14 cellular contexts compared by ENCODE assay signal in genomic region chr12:112537710-112538396, GRCh38.
DNase-seq lines count a peak whose midpoint lies in the region; ATAC-seq and TF ChIP-seq lines count a peak whose summit lies in the region.
"Had no signal": no experiment of that assay in that cellular context is flagged by ENCODE, and none has a peak within 500 bp of the region (broad histone marks: within the 10 kb centered on the region; RNA-seq: fewer than 3 reads in every experiment).

No MANE protein-coding gene starts in this region.

- H3K4me3 Mint-ChIP-seq in stimulated activated memory B cell treated with anti-CD40 and anti-IgM and Interleukin-4, amounts not matched to agents 10 μg/mL and 1 μg/mL and 100 μg/mL, for 72 hours: no peak overlapping the region
- H3K4me3 Mint-ChIP-seq: activated T-cell treated with anti-CD3 and anti-CD28 coated beads, Interleukin-2, amount 50 U/mL, for 72 hours had no signal

- intact Hi-C loops in aorta (cut with DNase I): no loop called here

- H2BK120ac ChIP-seq in neuronal stem cell (ENCODE audit: low read depth, low read length): no peak overlapping the region

- WGBS in neuronal stem cell (ENCODE audit: extremely low coverage in 2 of 2, insufficient read length in 2 of 2, insufficient replicate concordance in 1 of 2), 2 donors: no CpG with 5 or more reads among the region's 3 CpGs
- 39 to 50% methylated on average over 3 of the region's 3 CpGs for WGBS in aorta, 2 donors

- no peak overlapping the region for H3K14ac ChIP-seq in neuronal stem cell (ENCODE audit: low read length)

- no peaks in the 10 kb centered on the region for H3K79me1 ChIP-seq in neuronal stem cell (ENCODE audit: low read depth, low read length)

- no peak overlapping the region for H3K4ac ChIP-seq in neuronal stem cell (ENCODE audit: low read length)

- H3K23ac ChIP-seq in neuronal stem cell (ENCODE audit: low read depth, low read length, poor library complexity): no peak overlapping the region

- ATAC-seq in stimulated activated memory B cell treated with anti-CD40 and anti-IgM and Interleukin-4, amounts not matched to agents 10 μg/mL and 1 μg/mL and 100 μg/mL, for 72 hours: no peak
- no peak for ATAC-seq in aorta (ENCODE audit: low FRiP score)
- ATAC-seq: activated T-cell treated with anti-CD3 and anti-CD28 coated beads, Interleukin-2, amount 50 U/mL, for 72 hours had no signal

- peaks cover 2 to 5% of the 10 kb centered on the region in 2 donors for H3K4me1 ChIP-seq in neuronal stem cell (ENCODE audit: control insufficient read depth in 2 of 2, insufficient read depth in 1 of 2, low read depth in 1 of 2, low read length in 2 of 2)
- H3K4me1 ChIP-seq in aorta (ENCODE audit: control insufficient read depth in 1 of 2, insufficient read depth in 2 of 2, low read length in 2 of 2): no peaks in the 10 kb centered on the region
- H3K4me1 ChIP-seq: suprapubic skin had no signal

- no peak for TF ChIP-seq CTCF in cardiac fibroblast (IDR thresholded peaks at IDR 0.05; ENCODE audit: low read depth, low read length)

- H3K18ac ChIP-seq in neuronal stem cell (ENCODE audit: low read length): no peak overlapping the region

- DNase-seq in GM04503 (ENCODE audit: low read depth) (peak; percentile 8), NCI-H2029 (lab: John Stamatoyannopoulos, UW) (peak; percentile 37), cardiac fibroblast (ENCODE audit: low read depth in 2 of 2) (peak; percentile 12 to 29), neuronal stem cell (ENCODE audit: low spot score) (no peak), GF-D8 (lab: John Stamatoyannopoulos, UW) (no peak), retina (no peak), aorta (no peak)
- DNase-seq: activated T-cell treated with anti-CD3 and anti-CD28 coated beads, Interleukin-2, amount 50 U/mL, for 72 hours; KG1; NCI-H774; stimulated activated CD4-positive, alpha-beta T cell treated with anti-CD3 and anti-CD28 coated beads, Interleukin-2, amount 100 ng/mL, for 48 hours; T-helper 9 cell had no signal

- H2AFZ ChIP-seq in neuronal stem cell (ENCODE audit: low read length): peak overlapping the region; percentile 25

- H3K27me3 Mint-ChIP-seq in stimulated activated memory B cell treated with anti-CD40 and anti-IgM and Interleukin-4, amounts not matched to agents 10 μg/mL and 1 μg/mL and 100 μg/mL, for 72 hours: peaks cover 51% of the 10 kb centered on the region

- no peak overlapping the region for H4K8ac ChIP-seq in neuronal stem cell (ENCODE audit: low read depth, low read length)

- H3K9ac ChIP-seq in neuronal stem cell (ENCODE audit: low read depth, low read length, poor library complexity): no peak overlapping the region

- no peak overlapping the region for H3K4me3 ChIP-seq in cardiac fibroblast (replicated peaks in 1 of 2; ENCODE audit: low read depth in 2 of 2, low read length in 2 of 2)
- H3K4me3 ChIP-seq in neuronal stem cell (ENCODE audit: low read length in 2 of 2): no peak overlapping the region
- no peak overlapping the region for H3K4me3 ChIP-seq in aorta (ENCODE audit: low read length in 2 of 2)
- H3K4me3 ChIP-seq: suprapubic skin had no signal

- no peak overlapping the region for H3K4me2 ChIP-seq in neuronal stem cell (ENCODE audit: insufficient read depth, low read length, poor library complexity, severe bottlenecking)

- H3K27me3 ChIP-seq in neuronal stem cell (ENCODE audit: control insufficient read depth in 3 of 3, insufficient read depth in 3 of 3, low read depth in 1 of 3, low read length in 3 of 3): no peaks in the 10 kb centered on the region
- no peaks in the 10 kb centered on the region for H3K27me3 ChIP-seq in aorta (ENCODE audit: control insufficient read depth in 1 of 2, insufficient read depth in 2 of 2, low read length in 1 of 2)

- H2AK5ac ChIP-seq in neuronal stem cell (ENCODE audit: low read depth, low read length): no peak overlapping the region

- no peak overlapping the region for H2BK12ac ChIP-seq in neuronal stem cell (ENCODE audit: low read length)

- H3K9me3 Mint-ChIP-seq in stimulated activated memory B cell treated with anti-CD40 and anti-IgM and Interleukin-4, amounts not matched to agents 10 μg/mL and 1 μg/mL and 100 μg/mL, for 72 hours: peaks cover 3% of the 10 kb centered on the region
- H3K9me3 Mint-ChIP-seq: activated T-cell treated with anti-CD3 and anti-CD28 coated beads, Interleukin-2, amount 50 U/mL, for 72 hours had no signal

- no peak overlapping the region for H3K27ac Mint-ChIP-seq in stimulated activated memory B cell treated with anti-CD40 and anti-IgM and Interleukin-4, amounts not matched to agents 10 μg/mL and 1 μg/mL and 100 μg/mL, for 72 hours
- H3K27ac Mint-ChIP-seq: activated T-cell treated with anti-CD3 and anti-CD28 coated beads, Interleukin-2, amount 50 U/mL, for 72 hours had no signal

- H4K91ac ChIP-seq in neuronal stem cell (ENCODE audit: low read depth, low read length, poor library complexity): no peak overlapping the region

- H2BK5ac ChIP-seq in neuronal stem cell (ENCODE audit: low read length): no peak overlapping the region

- H3K4me1 Mint-ChIP-seq in stimulated activated memory B cell treated with anti-CD40 and anti-IgM and Interleukin-4, amounts not matched to agents 10 μg/mL and 1 μg/mL and 100 μg/mL, for 72 hours: peaks cover 4% of the 10 kb centered on the region

- no peak overlapping the region for H2BK15ac ChIP-seq in neuronal stem cell (ENCODE audit: low read length)

- no peaks in the 10 kb centered on the region for H3K9me3 ChIP-seq in neuronal stem cell (replicated peaks in 1 of 2; ENCODE audit: control insufficient read depth in 2 of 2, insufficient read depth in 1 of 2, low read depth in 1 of 2, low read length in 2 of 2)
- no peaks in the 10 kb centered on the region for H3K9me3 ChIP-seq in aorta (ENCODE audit: control insufficient read depth, low read length)
- H3K9me3 ChIP-seq: suprapubic skin had no signal

- H3K27ac ChIP-seq in neuronal stem cell (replicated peaks; ENCODE audit: low read length) (no peak overlapping the region), aorta (ENCODE audit: low read depth in 1 of 2, low read length in 2 of 2) (no peak overlapping the region)
- H3K27ac ChIP-seq: suprapubic skin had no signal

- H3K36me3 Mint-ChIP-seq in stimulated activated memory B cell treated with anti-CD40 and anti-IgM and Interleukin-4, amounts not matched to agents 10 μg/mL and 1 μg/mL and 100 μg/mL, for 72 hours: no peaks in the 10 kb centered on the region

- H3K36me3 ChIP-seq in neuronal stem cell (replicated peaks in 1 of 2; ENCODE audit: control insufficient read depth in 2 of 2, insufficient read depth in 2 of 2, low read length in 2 of 2): no peaks in the 10 kb centered on the region
- no peaks in the 10 kb centered on the region for H3K36me3 ChIP-seq in aorta (ENCODE audit: control insufficient read depth in 1 of 2, insufficient read depth in 2 of 2, low read length in 1 of 2)
- H3K36me3 ChIP-seq: suprapubic skin had no signal

Comparison
In these comparisons a context has a peak if more than half of its experiments do, and no peak if none do; other contexts are left out.
1. DNase-seq: peak in GM04503 (single experiment), NCI-H2029 (single experiment) and cardiac fibroblast (2 of 2); none in neuronal stem cell (single experiment), GF-D8 (single experiment), retina (single experiment) and aorta (0 of 2).